In the genomic region with DNA sequence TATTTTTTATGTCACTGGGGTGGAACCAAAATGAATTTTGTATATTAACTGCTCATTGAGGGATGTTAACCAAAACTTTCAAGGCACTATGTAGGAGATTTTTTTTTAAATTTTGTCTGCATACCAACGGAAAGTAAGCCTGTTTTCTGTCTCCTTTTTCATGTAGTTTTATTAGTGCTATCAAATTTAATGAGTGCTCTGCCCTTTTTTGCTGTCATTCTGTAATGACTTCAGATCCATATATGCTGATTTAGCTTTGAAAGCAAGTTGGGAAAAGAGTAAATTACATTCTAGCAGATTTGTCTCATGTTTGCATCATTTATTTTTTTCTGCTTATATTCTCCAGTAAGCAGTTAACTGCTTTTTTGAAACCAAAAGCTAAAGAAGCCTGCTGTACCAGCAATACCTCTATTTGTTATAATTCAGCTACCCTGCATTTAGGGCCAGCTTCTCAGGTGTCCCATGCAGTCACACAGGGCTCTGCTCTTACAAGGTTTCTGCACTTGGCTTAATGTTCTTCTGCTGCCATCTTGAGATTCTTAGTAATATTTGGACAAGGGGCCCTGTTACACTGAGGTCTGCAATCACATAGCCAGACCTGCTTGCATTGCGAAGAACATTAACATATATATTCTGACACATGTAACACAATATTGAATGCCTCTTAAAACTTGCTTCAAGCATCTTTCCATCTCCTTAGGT, we compare ENCODE assay signal across 28 cellular contexts.
"Had no signal": no experiment of that assay in that cellular context is flagged by ENCODE, and none has a peak within 500 bp of the region (broad histone marks: within the 10 kb centered on the region; RNA-seq: fewer than 3 reads in every experiment).

No MANE protein-coding gene starts in this region.

- H3K27ac ChIP-seq: ascending aorta, brain microvascular endothelial cell, esophagus squamous epithelium, gastroesophageal sphincter, heart left ventricle, lower lobe of right lung, neutrophil, ovary, prostate gland, right atrium auricular region, spleen, thoracic aorta, vagina, WERI-Rb-1 had no signal

- H3K9me3 Mint-ChIP-seq: activated naive CD4-positive, alpha-beta T cell treated with anti-CD3 and anti-CD28 coated beads, Interleukin-2, amount 50 U/mL, for 72 hours; activated T-helper 1 cell treated with anti-CD3 and anti-CD28 coated beads, Interleukin-12 subunit alpha, Interleukin-12 subunit beta, Interleukin-2, Interleukin-4 antibody, amounts not matched to agents 30 ng/mL and 10 ng/mL and 1 ng/mL, durations not matched to agents 14 hours and 24 hours and 36 hours; naive thymus-derived CD4-positive, alpha-beta T cell; type B pancreatic cell had no signal

- H3K36me3 ChIP-seq: ascending aorta, brain microvascular endothelial cell, esophagus squamous epithelium, gastroesophageal sphincter, lower lobe of right lung, neutrophil, ovary, prostate gland, right atrium auricular region, thoracic aorta, vagina, WERI-Rb-1 had no signal

- H3K4me3 Mint-ChIP-seq: activated CD8-positive, alpha-beta T cell treated with anti-CD3 and anti-CD28 coated beads, Interleukin-2, amount 10 ng/mL, durations not matched to agents 7 days and 5 days; activated T-helper 1 cell treated with anti-CD3 and anti-CD28 coated beads, Interleukin-12 subunit alpha, Interleukin-12 subunit beta, Interleukin-2, Interleukin-4 antibody, amounts not matched to agents 30 ng/mL and 10 ng/mL and 1 ng/mL, durations not matched to agents 14 hours and 24 hours and 36 hours; naive thymus-derived CD4-positive, alpha-beta T cell; type B pancreatic cell had no signal

- H3K4me3 ChIP-seq: ascending aorta, esophagus squamous epithelium, gastroesophageal sphincter, heart left ventricle, lower lobe of right lung, ovary, prostate gland, right atrium auricular region, spleen, thoracic aorta, vagina had no signal

- H3K9me3 ChIP-seq: ascending aorta, esophagus squamous epithelium, gastroesophageal sphincter, heart left ventricle, lower lobe of right lung, neutrophil, ovary, prostate gland, right atrium auricular region, spleen, thoracic aorta, vagina had no signal

- H3K27ac Mint-ChIP-seq: activated CD8-positive, alpha-beta T cell treated with anti-CD3 and anti-CD28 coated beads, Interleukin-2, amount 10 ng/mL, durations not matched to agents 7 days and 5 days; activated naive CD4-positive, alpha-beta T cell treated with anti-CD3 and anti-CD28 coated beads, Interleukin-2, amount 50 U/mL, for 72 hours; activated T-helper 1 cell treated with anti-CD3 and anti-CD28 coated beads, Interleukin-12 subunit alpha, Interleukin-12 subunit beta, Interleukin-2, Interleukin-4 antibody, amounts not matched to agents 30 ng/mL and 10 ng/mL and 1 ng/mL, durations not matched to agents 14 hours and 24 hours and 36 hours; type B pancreatic cell had no signal

- H3K4me1 ChIP-seq: lower lobe of right lung, prostate gland, right atrium auricular region had no signal

- DNase-seq: activated CD4-positive, alpha-beta T cell treated with anti-CD3 and anti-CD28 coated beads for 1 hour; activated CD4-positive, alpha-beta T cell treated with anti-CD3 and anti-CD28 coated beads, Interleukin-2, amount 50 U/mL, for 1 hour; activated CD8-positive, alpha-beta T cell treated with anti-CD3 and anti-CD28 coated beads, Interleukin-2, amount 10 ng/mL, durations not matched to agents 7 days and 5 days; activated gamma-delta T cell treated with Interleukin-2 at 50 U/mL for 16 hours; brain microvascular endothelial cell; central memory CD4-positive, alpha-beta T cell; effector memory CD4-positive, alpha-beta T cell; esophagus squamous epithelium; heart left ventricle; kidney; lower lobe of right lung; naive thymus-derived CD4-positive, alpha-beta T cell; ovary; spleen; stimulated activated CD4-positive, alpha-beta T cell treated with anti-CD3 and anti-CD28 coated beads, Interleukin-4, amount 100 ng/mL, for 24 hours; stimulated activated naive CD4-positive, alpha-beta T cell treated with Interleukin-2 at 50 U/mL for 16 hours; WERI-Rb-1 had no signal

- H3K27me3 ChIP-seq: ascending aorta, brain microvascular endothelial cell, esophagus squamous epithelium, gastroesophageal sphincter, heart left ventricle, neutrophil, ovary, right atrium auricular region, spleen, vagina had no signal

- H3K27me3 Mint-ChIP-seq: naive thymus-derived CD4-positive, alpha-beta T cell; type B pancreatic cell had no signal

- ATAC-seq: activated CD8-positive, alpha-beta T cell treated with anti-CD3 and anti-CD28 coated beads, Interleukin-2, amount 10 ng/mL, durations not matched to agents 7 days and 5 days; activated naive CD4-positive, alpha-beta T cell treated with anti-CD3 and anti-CD28 coated beads, Interleukin-2, amount 50 U/mL, for 72 hours; gastroesophageal sphincter; heart left ventricle; left lobe of liver; lower lobe of right lung; naive thymus-derived CD4-positive, alpha-beta T cell had no signal

- H3K36me3 Mint-ChIP-seq: type B pancreatic cell had no signal
